ENCODE assay signal across 7 cellular contexts in genomic region chr11:48955315-48956049, GRCh38. TPM values are rescaled to one million over a fixed set of nuclear protein-coding genes. Genes with fewer than 3 reads are reported as not detected.
"Had no signal": no experiment of that assay in that cellular context is flagged by ENCODE, and none has a peak within 500 bp of the region (broad histone marks: within the 10 kb centered on the region; RNA-seq: fewer than 3 reads in every experiment).

No MANE protein-coding gene starts in this region.

RNA-seq across cellular contexts. Expression of gene TRIM51G, which starts 28.2 kb away (rescaled TPM):
- total RNA-seq: GM23248, GM23338, H1, H4, H7, H9, HFFc6 had no signal
- polyA plus RNA-seq: GM23248, GM23338, H1 had no signal
